In the genomic region with DNA sequence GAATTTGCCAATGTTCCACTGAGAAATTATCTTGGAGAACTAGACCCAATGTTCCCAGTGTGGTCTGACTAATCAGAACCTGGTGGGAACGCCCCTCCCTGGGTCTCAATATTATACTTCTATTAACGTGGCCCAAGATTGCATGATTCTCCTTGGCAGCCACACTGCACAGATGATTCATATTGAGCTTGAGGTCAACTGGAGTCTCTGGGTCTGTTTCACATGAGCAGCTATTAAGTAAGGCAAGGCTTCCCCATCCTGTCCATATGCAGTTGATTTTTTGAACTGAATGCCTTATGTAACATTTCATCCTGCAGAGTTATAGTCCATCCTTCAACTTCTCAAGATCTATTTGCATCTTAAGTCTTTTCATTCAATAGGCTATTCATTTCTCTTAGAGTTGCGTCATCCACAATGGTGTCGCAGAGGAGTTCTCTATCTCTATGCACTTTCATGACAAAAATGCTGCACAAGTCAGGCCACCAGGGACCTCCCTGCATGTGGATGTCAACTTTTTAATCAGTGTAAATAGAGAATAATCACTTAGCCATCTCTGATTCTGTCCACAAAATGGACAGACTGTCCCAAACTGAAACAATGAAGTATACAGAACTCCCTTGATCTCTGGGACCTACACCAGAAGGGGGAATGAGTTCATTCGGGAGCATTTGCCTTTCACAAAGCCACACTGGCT, we compare ENCODE assay signal across 11 cellular contexts.
A peak's percentile ranks its signal among the peaks of the same experiment; 100 is the strongest.
DNase-seq lines count a peak whose midpoint lies in the region; ATAC-seq and TF ChIP-seq lines count a peak whose summit lies in the region.
"Had no signal": no experiment of that assay in that cellular context is flagged by ENCODE, and none has a peak within 500 bp of the region (broad histone marks: within the 10 kb centered on the region; RNA-seq: fewer than 3 reads in every experiment).

No MANE protein-coding gene starts in this region.

- peak; percentile 98 for DNase-seq in GM04504 (ENCODE audit: low read depth)
- peak; percentile 98 for DNase-seq in fibroblast of peridontal ligament (ENCODE audit: extremely low read depth)
- peak; percentile 74 for DNase-seq in posterior vena cava (ENCODE audit: low spot score)
- no peak for DNase-seq in RPMI8226
- no peak for DNase-seq in NCI-H2107 (lab: John Stamatoyannopoulos, UW)
- no peak for DNase-seq in iPS-NIHi7 (ENCODE audit: extremely low spot score)
- DNase-seq: activated CD4-positive, alpha-beta T cell treated with anti-CD3 and anti-CD28 coated beads, Interleukin-2, amount 50 U/mL, for 1 hour; Calu3; NCI-H1092 treated with DMSO at 0.1 percent for 48 hours had no signal

- ATAC-seq in SK-N-SH treated with all-trans-retinoic acid at 6 μM for 48 hours = no peak; the same call in 1 of the 3 replicates
- no peak for ATAC-seq in HG02884 (IDR thresholded peaks at IDR 0.05; ENCODE audit: unreplicated experiment)

- intact Hi-C loops in posterior vena cava (cut with DNase I) = no loop called here

TF ChIP-seq in SK-N-SH treated with all-trans-retinoic acid at 6 μM for 48 hours, 23 proteins besides CTCF, POLR2A, EP300 and RAD21:
- TF ChIP-seq ZNF70 (CRISPR knock-in tag; IDR thresholded peaks at IDR 0.05) = peak; percentile 46; the same call in 1 of the 2 replicates
- TF ChIP-seq GLIS3 (CRISPR knock-in tag; IDR thresholded peaks at IDR 0.05) = no peak
TF ChIP-seq in SK-N-SH treated with all-trans-retinoic acid at 6 μM for 48 hours: peak in this region for 1.

Comparison
In these comparisons a context has a peak if more than half of its experiments do, and no peak if none do; other contexts are left out.
1. DNase-seq: peak in GM04504 (single experiment), fibroblast of peridontal ligament (single experiment) and posterior vena cava (single experiment); none in RPMI8226 (single experiment), NCI-H2107 (single experiment) and iPS-NIHi7 (single experiment).